ENCODE assay signal across 13 cellular contexts in genomic region chr11:116194156-116194904, GRCh38.
DNase-seq lines count a peak whose midpoint lies in the region; ATAC-seq, FAIRE-seq and TF ChIP-seq lines count a peak whose summit lies in the region.
"Had no signal": no experiment of that assay in that cellular context is flagged by ENCODE, and none has a peak within 500 bp of the region (broad histone marks: within the 10 kb centered on the region; RNA-seq: fewer than 3 reads in every experiment).

No MANE protein-coding gene starts in this region.

- H3K79me1 ChIP-seq in H1 (ENCODE audit: low read depth, low read length) = no peaks in the 10 kb centered on the region

- no peak overlapping the region for H3K23ac ChIP-seq in H1 (ENCODE audit: insufficient read length)

- H4K8ac ChIP-seq in H1 (ENCODE audit: extremely low read depth, insufficient read depth, low read length) = no peak overlapping the region

- H3K4me1 ChIP-seq in H1 (replicated peaks in 1 of 4; ENCODE audit: control insufficient read depth in 3 of 4, insufficient read depth in 4 of 4, low read length in 3 of 4) = peaks cover under 1 to 13% (median 11%) of the 10 kb centered on the region in 4 experiments
- H3K4me1 ChIP-seq in mesodermal cell (ENCODE audit: control insufficient read depth, insufficient read depth, low read length, poor library complexity, severe bottlenecking) = peaks cover 6% of the 10 kb centered on the region
- H3K4me1 ChIP-seq in upper lobe of left lung = peaks cover 0 to 21% (median 13%) of the 10 kb centered on the region in 4 donors
- H3K4me1 ChIP-seq: testis had no signal

- 44% methylated on average over 4 of the region's 5 CpGs; no CpG with 5 or more reads in 1 of the 2 experiments for WGBS in H1 (ENCODE audit: extremely low coverage in 1 of 2, insufficient coverage in 1 of 2, insufficient read length in 1 of 2, insufficient replicate concordance in 2 of 2, low coverage in 1 of 2, low lambda C conversion rate in 2 of 2, missing lambda C conversion rate in 1 of 2), 2 experiments
- 100% methylated on average over 2 of the region's 5 CpGs; no CpG with 5 or more reads in 1 of the 2 experiments for WGBS in mesodermal cell (ENCODE audit: insufficient coverage in 2 of 2), 2 experiments
- 45 to 51% methylated on average over 5 of the region's 5 CpGs for WGBS in upper lobe of left lung, 2 donors

- H3K4me2 ChIP-seq in H1 (ENCODE audit: insufficient read depth in 1 of 2, low read depth in 2 of 2, low read length in 2 of 2) = peak overlapping the region; percentile 94 to 98

- DNase-seq in NCI-H2171 treated with DMSO at 0.1 percent for 48 hours (lab: John Stamatoyannopoulos, UW) (peak; percentile 8), NCI-H2171 (lab: John Stamatoyannopoulos, UW) (no peak), H1 (ENCODE audit: low read depth in 1 of 2, low spot score in 2 of 2) (no peak), upper lobe of left lung (no peak), T-helper 9 cell (no peak), mesenteric fat pad (ENCODE audit: low spot score) (no peak)
- DNase-seq: activated T-cell treated with anti-CD3 and anti-CD28 coated beads, Interleukin-2, amount 50 U/mL, for 48 hours; Karpas-422; naive thymus-derived CD8-positive, alpha-beta T cell had no signal

- no peaks in the 10 kb centered on the region for H3K9me3 ChIP-seq in H1 (ENCODE audit: insufficient read depth in 2 of 2, low read depth in 1 of 2, low read length in 1 of 2)
- no peaks in the 10 kb centered on the region for H3K9me3 ChIP-seq in mesodermal cell (ENCODE audit: control insufficient read depth, low read length)
- no peaks in the 10 kb centered on the region for H3K9me3 ChIP-seq in upper lobe of left lung
- H3K9me3 ChIP-seq: testis had no signal

- no peaks in the 10 kb centered on the region for H3K79me2 ChIP-seq in H1 (ENCODE audit: control insufficient read depth in 1 of 2, insufficient read depth in 2 of 2, low read length in 2 of 2)

- POLR2A ChIA-PET in H1 (lab: Charles Lee; ENCODE audit: partially characterized antibody) = interaction anchor here (0.6 to 1.4 kb wide), 4 partner anchors 12 to 79 kb away, joined by 3 to 4 read pairs (median 3); no protein-coding TSS in a partner anchor

- H3K4ac ChIP-seq in H1 (replicated peaks; ENCODE audit: insufficient read length, low read depth, low read length) = no peak overlapping the region

- H3K56ac ChIP-seq in H1 (replicated peaks; ENCODE audit: insufficient read length, low read depth, low read length) = no peak overlapping the region

- H3K27ac ChIP-seq in H1 (ENCODE audit: low read depth, low read length) (no peak overlapping the region), mesodermal cell (ENCODE audit: low read depth, low read length, severe bottlenecking) (peak overlapping the region; percentile 72), upper lobe of left lung (peak overlapping the region in 2 of 4 donors; percentile 64 to 77)
- H3K27ac ChIP-seq: RWPE1, testis had no signal

- H3K27me3 ChIP-seq in H1 (replicated peaks in 1 of 4; ENCODE audit: control insufficient read depth in 3 of 4, extremely low read depth in 1 of 4, insufficient read depth in 3 of 4, low read length in 3 of 4) (peaks cover 0 to 10% (median 3%) of the 10 kb centered on the region in 4 experiments; a peak in 4 of 7 replicates), upper lobe of left lung (no peaks in the 10 kb centered on the region)
- H3K27me3 ChIP-seq: testis had no signal

- H2BK5ac ChIP-seq in H1 (ENCODE audit: low read depth, low read length) = no peak overlapping the region

- no peak overlapping the region for H2AK5ac ChIP-seq in H1 (ENCODE audit: low read depth, low read length)

- CTCF ChIA-PET in H1 (lab: Charles Lee; ENCODE audit: partially characterized antibody) = interaction anchor here (0.6 to 5.6 kb wide), 9 partner anchors 12 to 51 kb away, joined by 3 to 45 read pairs (median 4); no protein-coding TSS in a partner anchor

- H3K36me3 ChIP-seq in H1 (ENCODE audit: control insufficient read depth in 2 of 4, insufficient read depth in 4 of 4, low read length in 3 of 4) (no peaks in the 10 kb centered on the region), mesodermal cell (ENCODE audit: control insufficient read depth, insufficient read depth, low read length) (no peaks in the 10 kb centered on the region), upper lobe of left lung (no peaks in the 10 kb centered on the region)

- TF ChIP-seq CTCF in H1 (IDR thresholded peaks at IDR 0.05; ENCODE audit: control extremely low read depth in 1 of 3, insufficient read depth in 1 of 3, low read depth in 1 of 3, low read length in 3 of 3) (no peak), upper lobe of left lung (IDR thresholded peaks at IDR 0.05) (no peak)

- FAIRE-seq in H1 (lab: Jason Lieb, UNC) = no peak

- peaks cover 2 to 3% of the 10 kb centered on the region in 2 experiments for H4K20me1 ChIP-seq in H1 (replicated peaks in 1 of 2; ENCODE audit: control insufficient read depth in 1 of 2, insufficient read depth in 2 of 2, low read length in 2 of 2)

- no peak overlapping the region for H2BK12ac ChIP-seq in H1 (ENCODE audit: low read depth, low read length)

- H4K91ac ChIP-seq in H1 (replicated peaks; ENCODE audit: insufficient read length, low read length) = no peak overlapping the region

- ATAC-seq in upper lobe of left lung (ENCODE audit: low FRiP score in 2 of 2) (peak; percentile 39 to 44), GM18517 (IDR thresholded peaks at IDR 0.05; ENCODE audit: unreplicated experiment) (no peak)
- ATAC-seq: naive thymus-derived CD8-positive, alpha-beta T cell had no signal

- no peak overlapping the region for H4K5ac ChIP-seq in H1 (ENCODE audit: insufficient read length, low read depth, low read length)

- H3K23me2 ChIP-seq in H1 (ENCODE audit: low read depth, low read length) = peaks cover 8% of the 10 kb centered on the region

- TF ChIP-seq POLR2A in H1 (IDR thresholded peaks at IDR 0.05; ENCODE audit: control extremely low read depth in 1 of 2, low read depth in 2 of 2, low read length in 2 of 2) = no peak
- TF ChIP-seq POLR2A in upper lobe of left lung (IDR thresholded peaks at IDR 0.05) = no peak

- H2AFZ ChIP-seq in H1 (ENCODE audit: low read length) = no peak overlapping the region

- no peak overlapping the region for H3K14ac ChIP-seq in H1 (ENCODE audit: insufficient read length)

- peak overlapping the region; percentile 58 to 78 (median 66); a peak in 7 of 8 replicates for H3K4me3 ChIP-seq in H1 (ENCODE audit: extremely low read depth in 1 of 4, insufficient read depth in 2 of 4, low read depth in 3 of 4, low read length in 4 of 4)
- H3K4me3 ChIP-seq in mesodermal cell (ENCODE audit: extremely low read depth, insufficient read depth, low read length, poor library complexity, severe bottlenecking) = peak overlapping the region; percentile 34
- H3K4me3 ChIP-seq in upper lobe of left lung = peak overlapping the region in 3 of 4 donors; percentile 45 to 57 (median 54)

- no peak for TF ChIP-seq RAD21 in H1 (IDR thresholded peaks at IDR 0.05 in 1 of 2, conservative IDR thresholded peaks at IDR 0.05 in 1 of 2; ENCODE audit: low read depth in 2 of 2, low read length in 2 of 2)

- no peak overlapping the region for H2BK15ac ChIP-seq in H1 (ENCODE audit: low read length)

- H2BK120ac ChIP-seq in H1 (replicated peaks; ENCODE audit: low read depth, low read length) = no peak overlapping the region

- TF ChIP-seq EP300 in H1 (IDR thresholded peaks at IDR 0.05; ENCODE audit: borderline replicate concordance in 1 of 2, low read depth in 2 of 2, low read length in 2 of 2) (no peak), upper lobe of left lung (IDR thresholded peaks at IDR 0.05) (no peak)

- H3K18ac ChIP-seq in H1 (ENCODE audit: extremely low read depth, low read length) = no peak overlapping the region

- H3K9ac ChIP-seq in H1 (replicated peaks in 1 of 4; ENCODE audit: extremely low read depth in 1 of 4, low read depth in 3 of 4, low read length in 3 of 4) = no peak overlapping the region

- no peak overlapping the region for H2BK20ac ChIP-seq in H1 (ENCODE audit: low read length)

TF ChIP-seq in H1, 55 proteins besides CTCF, POLR2A, EP300 and RAD21 (continues in another document):
- TF ChIP-seq EZH2 (IDR thresholded peaks at IDR 0.05; ENCODE audit: low read depth, low read length, severe bottlenecking) = peak; percentile 25
